17 cellular contexts compared by ENCODE assay signal in the genomic region with DNA sequence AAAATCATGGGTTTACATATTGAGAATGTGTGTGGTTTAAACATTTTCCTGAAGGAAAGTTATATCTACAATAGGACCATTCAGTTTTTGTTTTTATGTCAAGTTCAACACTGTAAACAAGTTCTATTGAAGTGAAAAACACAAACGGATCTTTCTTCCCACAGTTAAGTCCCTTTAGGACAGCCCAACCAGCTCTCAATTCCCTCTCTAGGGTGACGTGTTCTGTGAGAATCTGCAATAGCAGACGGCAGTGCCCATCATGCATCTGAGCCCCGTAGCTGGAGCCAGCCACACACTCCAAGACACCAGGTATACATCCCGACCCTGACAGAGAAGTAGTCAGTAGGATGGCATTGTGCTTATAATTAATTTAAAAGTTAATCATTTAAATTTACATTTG. TPM values are rescaled to one million over a fixed set of nuclear protein-coding genes. Genes with fewer than 3 reads are reported as not detected.
DNase-seq lines count a peak whose midpoint lies in the region; ATAC-seq, FAIRE-seq and TF ChIP-seq lines count a peak whose summit lies in the region.
"Had no signal": no experiment of that assay in that cellular context is flagged by ENCODE, and none has a peak within 500 bp of the region (broad histone marks: within the 10 kb centered on the region; RNA-seq: fewer than 3 reads in every experiment).

No MANE protein-coding gene starts in this region.

- H3K9me3 Mint-ChIP-seq in WTC11 (peaks cover 7% of the 10 kb centered on the region), nephron progenitor cell (no peaks in the 10 kb centered on the region)
- H3K9me3 Mint-ChIP-seq: CD8-positive, alpha-beta T cell had no signal

- no peak for FAIRE-seq in GM19239 (lab: Jason Lieb, UNC)
- FAIRE-seq: GM12892 had no signal

- H3K27ac Mint-ChIP-seq in WTC11 (no peak overlapping the region), nephron progenitor cell (no peak overlapping the region)
- H3K27ac Mint-ChIP-seq: CD8-positive, alpha-beta T cell had no signal

- CTCF ChIA-PET in WTC11 (lab: Charles Lee), result interaction anchor here (0.8 kb wide), 1 partner anchor 337 kb away, joined by 4 read pairs; no protein-coding TSS in a partner anchor

- H3K36me3 Mint-ChIP-seq in WTC11 (no peaks in the 10 kb centered on the region), nephron progenitor cell (ENCODE audit: low read depth) (no peaks in the 10 kb centered on the region)
- H3K36me3 Mint-ChIP-seq: CD8-positive, alpha-beta T cell had no signal

- ATAC-seq in WTC11 (peak; percentile 47; the same call in 1 of the 2 replicates), HG03432 (IDR thresholded peaks at IDR 0.05; ENCODE audit: unreplicated experiment) (no peak)
- ATAC-seq: CD8-positive, alpha-beta T cell; PC-3 had no signal

- no peak overlapping the region for H3K4me3 Mint-ChIP-seq in WTC11
- no peak overlapping the region for H3K4me3 Mint-ChIP-seq in nephron progenitor cell
- H3K4me3 Mint-ChIP-seq: CD8-positive, alpha-beta T cell had no signal

- H3K27me3 Mint-ChIP-seq in WTC11 (ENCODE audit: low read depth) (no peaks in the 10 kb centered on the region), nephron progenitor cell (ENCODE audit: low read depth, poor library complexity) (no peaks in the 10 kb centered on the region)

- DNase-seq in Ammon's horn (ENCODE audit: low spot score) (peak; percentile 76), WTC11 (ENCODE audit: low spot score) (no peak), head of caudate nucleus (peak in 22 of 42 donors; percentile 10 to 60 (median 40)), putamen (ENCODE audit: low spot score) (peak; percentile 52), GM19239 (ENCODE audit: insufficient read length, low spot score) (no peak), nephron progenitor cell (no peak)
- no peak for DNase-seq in activated effector memory CD4-positive, alpha-beta T cell treated with Interleukin-2 at 50 U/mL for 16 hours
- DNase-seq: CD8-positive, alpha-beta T cell; DMS79 treated with DMSO at 0.1 percent for 48 hours; GDM1; NCI-H1048; NCI-H1436 treated with DMSO at 0.1 percent for 48 hours; NCI-H2029 treated with DMSO at 0.1 percent for 48 hours; NCI-H748 treated with DMSO at 0.1 percent for 48 hours; PC-3 had no signal

- H3K4me1 Mint-ChIP-seq in WTC11 (peaks cover 33% of the 10 kb centered on the region), nephron progenitor cell (peaks cover 3% of the 10 kb centered on the region)

- intact Hi-C loops in head of caudate nucleus (cut with DNase I), result no loop called here

- POLR2A ChIA-PET in WTC11 (lab: Charles Lee), result no interaction called here

- TF ChIP-seq CTCF in WTC11 (IDR thresholded peaks at IDR 0.05), result no peak
- TF ChIP-seq CTCF in nephron progenitor cell (IDR thresholded peaks at IDR 0.05), result no peak

TF ChIP-seq in WTC11, 78 proteins besides CTCF, POLR2A, EP300 and RAD21:
- no peak for TF ChIP-seq ZBTB21 (CRISPR knock-in tag; IDR thresholded peaks at IDR 0.05; ENCODE audit: borderline replicate concordance)
- TF ChIP-seq NFYB (CRISPR knock-in tag; conservative IDR thresholded peaks at IDR 0.05; ENCODE audit: low read depth), result no peak
- TF ChIP-seq GTF2I (CRISPR knock-in tag; conservative IDR thresholded peaks at IDR 0.05), result no peak
- TF ChIP-seq, protein P1, sequence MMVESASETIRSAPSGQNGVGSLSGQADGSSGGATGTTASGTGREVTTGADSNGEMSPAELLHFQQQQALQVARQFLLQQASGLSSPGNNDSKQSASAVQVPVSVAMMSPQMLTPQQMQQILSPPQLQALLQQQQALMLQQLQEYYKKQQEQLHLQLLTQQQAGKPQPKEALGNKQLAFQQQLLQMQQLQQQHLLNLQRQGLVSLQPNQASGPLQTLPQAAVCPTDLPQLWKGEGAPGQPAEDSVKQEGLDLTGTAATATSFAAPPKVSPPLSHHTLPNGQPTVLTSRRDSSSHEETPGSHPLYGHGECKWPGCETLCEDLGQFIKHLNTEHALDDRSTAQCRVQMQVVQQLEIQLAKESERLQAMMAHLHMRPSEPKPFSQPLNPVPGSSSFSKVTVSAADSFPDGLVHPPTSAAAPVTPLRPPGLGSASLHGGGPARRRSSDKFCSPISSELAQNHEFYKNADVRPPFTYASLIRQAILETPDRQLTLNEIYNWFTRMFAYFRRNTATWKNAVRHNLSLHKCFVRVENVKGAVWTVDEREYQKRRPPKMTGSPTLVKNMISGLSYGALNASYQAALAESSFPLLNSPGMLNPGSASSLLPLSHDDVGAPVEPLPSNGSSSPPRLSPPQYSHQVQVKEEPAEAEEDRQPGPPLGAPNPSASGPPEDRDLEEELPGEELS (CRISPR knock-in tag; IDR thresholded peaks at IDR 0.05), result no peak
- no peak for TF ChIP-seq NR2C2 (CRISPR knock-in tag; IDR thresholded peaks at IDR 0.05)
- TF ChIP-seq, protein P2, sequence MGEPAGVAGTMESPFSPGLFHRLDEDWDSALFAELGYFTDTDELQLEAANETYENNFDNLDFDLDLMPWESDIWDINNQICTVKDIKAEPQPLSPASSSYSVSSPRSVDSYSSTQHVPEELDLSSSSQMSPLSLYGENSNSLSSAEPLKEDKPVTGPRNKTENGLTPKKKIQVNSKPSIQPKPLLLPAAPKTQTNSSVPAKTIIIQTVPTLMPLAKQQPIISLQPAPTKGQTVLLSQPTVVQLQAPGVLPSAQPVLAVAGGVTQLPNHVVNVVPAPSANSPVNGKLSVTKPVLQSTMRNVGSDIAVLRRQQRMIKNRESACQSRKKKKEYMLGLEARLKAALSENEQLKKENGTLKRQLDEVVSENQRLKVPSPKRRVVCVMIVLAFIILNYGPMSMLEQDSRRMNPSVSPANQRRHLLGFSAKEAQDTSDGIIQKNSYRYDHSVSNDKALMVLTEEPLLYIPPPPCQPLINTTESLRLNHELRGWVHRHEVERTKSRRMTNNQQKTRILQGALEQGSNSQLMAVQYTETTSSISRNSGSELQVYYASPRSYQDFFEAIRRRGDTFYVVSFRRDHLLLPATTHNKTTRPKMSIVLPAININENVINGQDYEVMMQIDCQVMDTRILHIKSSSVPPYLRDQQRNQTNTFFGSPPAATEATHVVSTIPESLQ (CRISPR knock-in tag; IDR thresholded peaks at IDR 0.05), result no peak
- TF ChIP-seq IRF1 (CRISPR knock-in tag; IDR thresholded peaks at IDR 0.05), result no peak
- no peak for TF ChIP-seq MYBL2 (CRISPR knock-in tag; IDR thresholded peaks at IDR 0.05)
- no peak for TF ChIP-seq SMAD4 (CRISPR knock-in tag; IDR thresholded peaks at IDR 0.05)
- TF ChIP-seq NR3C1 (CRISPR knock-in tag; conservative IDR thresholded peaks at IDR 0.05; ENCODE audit: low read depth), result no peak
- TF ChIP-seq ZNF317 (CRISPR knock-in tag; IDR thresholded peaks at IDR 0.05; ENCODE audit: borderline replicate concordance, low read depth), result no peak
- no peak for TF ChIP-seq TEAD1 (CRISPR knock-in tag; IDR thresholded peaks at IDR 0.05)
- TF ChIP-seq, protein P3, sequence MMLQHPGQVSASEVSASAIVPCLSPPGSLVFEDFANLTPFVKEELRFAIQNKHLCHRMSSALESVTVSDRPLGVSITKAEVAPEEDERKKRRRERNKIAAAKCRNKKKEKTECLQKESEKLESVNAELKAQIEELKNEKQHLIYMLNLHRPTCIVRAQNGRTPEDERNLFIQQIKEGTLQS (CRISPR knock-in tag; conservative IDR thresholded peaks at IDR 0.05), result no peak
- no peak for TF ChIP-seq OVOL2 (CRISPR knock-in tag; IDR thresholded peaks at IDR 0.05; ENCODE audit: borderline replicate concordance)
- TF ChIP-seq, protein P4, sequence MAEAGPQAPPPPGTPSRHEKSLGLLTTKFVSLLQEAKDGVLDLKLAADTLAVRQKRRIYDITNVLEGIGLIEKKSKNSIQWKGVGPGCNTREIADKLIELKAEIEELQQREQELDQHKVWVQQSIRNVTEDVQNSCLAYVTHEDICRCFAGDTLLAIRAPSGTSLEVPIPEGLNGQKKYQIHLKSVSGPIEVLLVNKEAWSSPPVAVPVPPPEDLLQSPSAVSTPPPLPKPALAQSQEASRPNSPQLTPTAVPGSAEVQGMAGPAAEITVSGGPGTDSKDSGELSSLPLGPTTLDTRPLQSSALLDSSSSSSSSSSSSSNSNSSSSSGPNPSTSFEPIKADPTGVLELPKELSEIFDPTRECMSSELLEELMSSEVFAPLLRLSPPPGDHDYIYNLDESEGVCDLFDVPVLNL (CRISPR knock-in tag; IDR thresholded peaks at IDR 0.05; ENCODE audit: borderline replicate concordance, low read depth), result no peak
- TF ChIP-seq, protein P5, sequence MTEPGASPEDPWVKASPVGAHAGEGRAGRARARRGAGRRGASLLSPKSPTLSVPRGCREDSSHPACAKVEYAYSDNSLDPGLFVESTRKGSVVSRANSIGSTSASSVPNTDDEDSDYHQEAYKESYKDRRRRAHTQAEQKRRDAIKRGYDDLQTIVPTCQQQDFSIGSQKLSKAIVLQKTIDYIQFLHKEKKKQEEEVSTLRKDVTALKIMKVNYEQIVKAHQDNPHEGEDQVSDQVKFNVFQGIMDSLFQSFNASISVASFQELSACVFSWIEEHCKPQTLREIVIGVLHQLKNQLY (CRISPR knock-in tag; IDR thresholded peaks at IDR 0.05), result no peak
- TF ChIP-seq KAT7 (CRISPR knock-in tag; IDR thresholded peaks at IDR 0.05; ENCODE audit: borderline replicate concordance), result no peak

RNA-seq across cellular contexts. Expression of gene IVNS1ABP, which starts 26.3 kb away (rescaled TPM):
- 141 to 159 TPM (median 141 TPM) in 3 replicates for total RNA-seq in WTC11 (2021)

Comparison
In these comparisons a context has a peak if more than half of its experiments do, and no peak if none do; other contexts are left out.
1. DNase-seq: peak in Ammon's horn (single experiment), head of caudate nucleus (22 of 42) and putamen (single experiment); none in WTC11 (single experiment), activated effector memory CD4-positive, alpha-beta T cell treated with Interleukin-2 at 50 U/mL for 16 hours (single experiment), GM19239 (single experiment) and nephron progenitor cell (single experiment).